Comparison of ENCODE assay signal across 12 cellular contexts in genomic region chr17:39278246-39278645, GRCh38. TPM values are rescaled to one million over a fixed set of nuclear protein-coding genes. Genes with fewer than 3 reads are reported as not detected.
"Had no signal": no experiment of that assay in that cellular context is flagged by ENCODE, and none has a peak within 500 bp of the region (broad histone marks: within the 10 kb centered on the region; RNA-seq: fewer than 3 reads in every experiment).

No MANE protein-coding gene starts in this region.

RNA-seq across cellular contexts. Expression of gene STAC2, which starts 52.5 kb away (rescaled TPM):
- total RNA-seq: activated CD4-positive, alpha-beta memory T cell treated with anti-CD3 and anti-CD28 coated beads, Interleukin-2, amount 10 ng/mL, durations not matched to agents 7 days and 5 days; activated CD4-positive, alpha-beta T cell treated with anti-CD3 and anti-CD28 coated beads for 36 hours; activated CD4-positive, alpha-beta T cell treated with anti-CD3 and anti-CD28 coated beads, Interleukin-2, amount 10 ng/mL, durations not matched to agents 7 days and 5 days; activated CD8-positive, alpha-beta memory T cell treated with anti-CD3 and anti-CD28 coated beads, Interleukin-2, amount 10 ng/mL, durations not matched to agents 7 days and 5 days; activated CD8-positive, alpha-beta T cell treated with anti-CD3 and anti-CD28 coated beads, Interleukin-2, amount 10 ng/mL, durations not matched to agents 7 days and 5 days; activated naive CD8-positive, alpha-beta T cell treated with anti-CD3 and anti-CD28 coated beads, Interleukin-2, amount 10 ng/mL, durations not matched to agents 7 days and 5 days; activated T-helper 2 cell treated with anti-CD3 and anti-CD28 coated beads, Interferon-gamma antibody, Interleukin-2, Interleukin-4, amounts not matched to agents 10 μg/mL and 5 μg/mL and 100 μg/mL, durations not matched to agents 14 hours and 24 hours and 36 hours; astrocyte; body of pancreas; T-helper 1 cell treated with Interleukin-12 subunit alpha and Interleukin-12 subunit beta and Interleukin-4 antibody, amounts not matched to agents 30 ng/mL and 1 ng/mL, for 36 hours; T-helper 17 cell; T-helper 2 cell treated with Interferon-gamma antibody and Interleukin-4, amounts not matched to agents 100 ng/mL and 5 ng/mL, for 36 hours had no signal
